In the genomic region with DNA sequence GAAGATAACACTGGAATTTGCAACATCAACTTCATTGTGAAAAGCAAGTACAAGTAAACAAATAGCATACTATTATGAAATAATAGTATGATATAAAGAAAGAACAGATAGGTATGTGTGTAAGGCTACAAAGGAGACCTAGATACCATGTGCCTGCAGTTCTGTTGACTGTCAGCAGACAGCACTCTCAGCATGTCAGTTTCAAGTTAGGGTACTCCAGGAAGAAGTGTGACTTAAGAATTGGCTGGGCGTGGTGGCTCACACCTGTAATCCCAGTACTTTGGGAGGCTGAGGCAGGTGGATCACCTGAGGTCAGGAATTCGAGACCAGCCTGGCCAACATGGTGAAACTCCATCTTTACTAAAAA, we compare ENCODE assay signal across 12 cellular contexts. TPM values are rescaled to one million over a fixed set of nuclear protein-coding genes. Genes with fewer than 3 reads are reported as not detected.
A peak's percentile ranks its signal among the peaks of the same experiment; 100 is the strongest.
DNase-seq lines count a peak whose midpoint lies in the region; ATAC-seq, FAIRE-seq and TF ChIP-seq lines count a peak whose summit lies in the region.
"Not testable (repeated sequence)": the region's sequence is repeated elsewhere in the genome, so short reads cannot be mapped to it uniquely, and the experiment has no call there.
"Had no signal": no experiment of that assay in that cellular context is flagged by ENCODE, and none has a peak within 500 bp of the region (broad histone marks: within the 10 kb centered on the region; RNA-seq: fewer than 3 reads in every experiment).

No MANE protein-coding gene starts in this region.

- POLR2A ChIA-PET in A549 (lab: Yijun Ruan, JAX): not testable (repeated sequence)

- TF ChIP-seq RAD21 in A549 (conservative IDR thresholded peaks at IDR 0.05 in 1 of 2, IDR thresholded peaks at IDR 0.05 in 1 of 2): peak in 1 of 2 experiments; percentile 31; a peak in 3 of 5 replicates

- H3K9me3 ChIP-seq in A549; mammary epithelial cell (replicated peaks; ENCODE audit: insufficient read depth, low read length); neural progenitor cell (ENCODE audit: low read depth): not testable (repeated sequence)

- DNase-seq in A549 (ENCODE audit: low read depth in 1 of 2, low spot score in 1 of 2): peak in 1 of 2 experiments; percentile 30
- DNase-seq in EL: peak; percentile 55
- DNase-seq in HFF-Myc (ENCODE audit: extremely low read depth, low read depth): not testable (repeated sequence)
- peak; percentile 53 for DNase-seq in NCI-H2171 treated with DMSO at 0.1 percent for 48 hours (lab: John Stamatoyannopoulos, UW)
- DNase-seq in SK-MEL-5 (ENCODE audit: low read depth, low spot score): peak; percentile 48
- DNase-seq in mammary epithelial cell: peak; percentile 63
- DNase-seq in glomerular visceral epithelial cell (ENCODE audit: extremely low spot score): peak; percentile 61
- DNase-seq in neural progenitor cell (ENCODE audit: low spot score): peak; percentile 23

- not testable (repeated sequence) for H4K20me1 ChIP-seq in mammary epithelial cell (ENCODE audit: insufficient read depth, low read length); neural progenitor cell (ENCODE audit: low read depth)

- not testable (repeated sequence) for H3K4me3 ChIP-seq in A549; HFF-Myc (replicated peaks; ENCODE audit: low read depth, low read length); mammary epithelial cell (replicated peaks in 1 of 3; ENCODE audit: insufficient read depth in 1 of 3, low read depth in 2 of 3, low read length in 3 of 3); neural progenitor cell

- not testable (repeated sequence) for TF ChIP-seq POLR2A in A549 (IDR thresholded peaks at IDR 0.05; ENCODE audit: low read length)

- H2AFZ ChIP-seq in mammary epithelial cell (ENCODE audit: low read depth, low read length); neural progenitor cell (replicated peaks): not testable (repeated sequence)

- H3K27me3 Mint-ChIP-seq in neural progenitor cell (ENCODE audit: insufficient read depth, low read depth): not testable (repeated sequence)

- H3K27me3 ChIP-seq in mammary epithelial cell (ENCODE audit: insufficient read depth, low read length); neural progenitor cell: not testable (repeated sequence)

- H3F3A ChIP-seq in neural progenitor cell (ENCODE audit: low read depth): not testable (repeated sequence)

- ATAC-seq in A549: peak; percentile 66 to 68; a peak in 3 of 6 replicates

- intact Hi-C loops in mammary epithelial cell (cut with micrococcal nuclease): loop anchor here (1.0 to 5.0 kb wide), 4 partner anchors 33 to 478 kb away; no protein-coding TSS in a partner anchor

- not testable (repeated sequence) for FAIRE-seq in A549 (lab: Jason Lieb, UNC)

- not testable (repeated sequence) for TF ChIP-seq CTCF in A549 (IDR thresholded peaks at IDR 0.05)
- TF ChIP-seq CTCF in HFF-Myc (IDR thresholded peaks at IDR 0.05; ENCODE audit: low read depth, low read length, missing control alignments) (peak; percentile 54), mammary epithelial cell (conservative IDR thresholded peaks at IDR 0.05 in 1 of 2, IDR thresholded peaks at IDR 0.05 in 1 of 2; ENCODE audit: extremely low read depth in 1 of 2, insufficient read depth in 1 of 2, low read depth in 1 of 2, low read length in 2 of 2) (peak; percentile 44 to 56), neural progenitor cell (IDR thresholded peaks at IDR 0.05) (peak; percentile 54)

- peak overlapping the region; percentile 49 for H3K9ac ChIP-seq in mammary epithelial cell (ENCODE audit: insufficient read depth, low read length)
- H3K9ac ChIP-seq in neural progenitor cell: not testable (repeated sequence)

- TF ChIP-seq EP300 in A549 (IDR thresholded peaks at IDR 0.05): not testable (repeated sequence)

- WGBS in A549 (ENCODE audit: missing lambda C conversion rate): 55% methylated on average over 2 of the region's 2 CpGs
- WGBS in mammary epithelial cell (ENCODE audit: low coverage, missing lambda C conversion rate): 92% methylated on average over 2 of the region's 2 CpGs

- H3K79me2 ChIP-seq in mammary epithelial cell (ENCODE audit: insufficient read depth, low read length); neural progenitor cell (ENCODE audit: low read depth): not testable (repeated sequence)

- not testable (repeated sequence) for H3K27ac Mint-ChIP-seq in neural progenitor cell

- H3K4me2 ChIP-seq in A549, neural progenitor cell: not testable (repeated sequence)
- H3K4me2 ChIP-seq in mammary epithelial cell (ENCODE audit: insufficient read depth, low read depth, low read length): peak overlapping the region; percentile 60

- in situ Hi-C loops in SK-MEL-5 (cut with HindIII; ENCODE audit: low pct_unique_long_range_greater_than_20kb, low sequenced_read_pairs): not testable (repeated sequence)
- in situ Hi-C loops in mammary epithelial cell (cut with MboI; ENCODE audit: low sequenced_read_pairs in 2 of 2): loop anchor here (5.0 to 10.0 kb wide), 3 partner anchors 236 to 378 kb away; partner anchors contain the start of gene FZD7 (in 1 of the 2)

- not testable (repeated sequence) for BruUV-seq in mammary epithelial cell (replicated peaks; lab: Mats Ljungman, UMichigan)

- dilution Hi-C loops in mammary epithelial cell (cut with HindIII; ENCODE audit: low sequenced_read_pairs): not testable (repeated sequence)

- H3K4me3 Mint-ChIP-seq in neural progenitor cell: not testable (repeated sequence)

- H3K36me3 ChIP-seq in mammary epithelial cell (ENCODE audit: insufficient read depth, low read length); neural progenitor cell: not testable (repeated sequence)

- H3K4me1 Mint-ChIP-seq in neural progenitor cell: not testable (repeated sequence)

- H3K4me1 ChIP-seq in A549 (peaks cover 14% of the 10 kb centered on the region; the same call in 2 of the 3 replicates), mammary epithelial cell (ENCODE audit: insufficient read depth, low read length) (peaks cover 29% of the 10 kb centered on the region)
- H3K4me1 ChIP-seq in neural progenitor cell: not testable (repeated sequence)

- CTCF ChIA-PET in A549 (lab: Yijun Ruan, JAX); mammary epithelial cell (lab: Charles Lee; ENCODE audit: low non-redundant PET): not testable (repeated sequence)

- not testable (repeated sequence) for H3K36me3 Mint-ChIP-seq in neural progenitor cell

- H3K9me3 Mint-ChIP-seq in neural progenitor cell: not testable (repeated sequence)

- 0 out of 6 replicates have a peak overlapping the region, but pooled peaks of 1 of the 2 experiments have one; percentile 22 for H3K27ac ChIP-seq in A549
- peak overlapping the region; percentile 97 for H3K27ac ChIP-seq in mammary epithelial cell (ENCODE audit: insufficient read depth, low read depth, low read length)
- not testable (repeated sequence) for H3K27ac ChIP-seq in neural progenitor cell

RNA-seq across cellular contexts. Expression of gene CDK15, which starts 7.4 kb away (rescaled TPM):
- polyA plus RNA-seq in A549 (2011; rRNA removed): not detected in 2 replicates
- polyA plus RNA-seq in A549 (2012; cell fraction: cytosol; rRNA removed): not detected in 2 replicates
- polyA plus RNA-seq in A549 (2012; cell fraction: nucleus; rRNA removed): not detected in 2 replicates
- not detected in 3 replicates for polyA plus RNA-seq in A549 (2017; fragmentation: RNase III; extraction: RNeasy Plus Mini Kit Qiagen cat#74134 plus additional on column Dnase treatment)
- polyA minus RNA-seq in A549 (2011; rRNA and poly(A)+ RNA removed): not detected in 2 replicates
- 0.90 and 0.95 TPM in 2 replicates for total RNA-seq in SK-MEL-5 (2014; rRNA removed; shearing (Covaris generic))
- polyA plus RNA-seq in SK-MEL-5 (2015; cell fraction: cytosol; rRNA removed): 0.14 and 0.18 TPM in 2 replicates
- polyA plus RNA-seq in SK-MEL-5 (2015; cell fraction: nucleus; rRNA removed): 0.32 TPM in 1 of 2 replicates, not detected in the other
- total RNA-seq in mammary epithelial cell: 1 to 10 TPM; 3.5 to 5.7 TPM
- 3.1 TPM for polyA plus RNA-seq in mammary epithelial cell
- polyA minus RNA-seq in mammary epithelial cell: 10.0 TPM
- 0.21 TPM in 1 of 2 replicates, not detected in the other for total RNA-seq in neural progenitor cell (ENCODE audit: low replicate concordance)
- total RNA-seq: activated CD4-positive, alpha-beta memory T cell treated with anti-CD3 and anti-CD28 coated beads, Interleukin-2, amount 10 ng/mL, durations not matched to agents 7 days and 5 days; activated naive CD8-positive, alpha-beta T cell treated with anti-CD3 and anti-CD28 coated beads, Interleukin-2, amount 10 ng/mL, durations not matched to agents 7 days and 5 days; activated T-cell treated with anti-CD3 and anti-CD28 coated beads, Interleukin-2, amount 50 U/mL, for 72 hours; endothelial cell of umbilical vein had no signal
- polyA plus RNA-seq: endothelial cell of umbilical vein had no signal

RNA-seq across cellular contexts. Expression of gene ALS2, which starts 18.2 kb away (rescaled TPM):
- polyA plus RNA-seq in A549 (2011; rRNA removed) (23.3 and 25.7 TPM in 2 replicates), A549 (2017; fragmentation: RNase III; extraction: RNeasy Plus Mini Kit Qiagen cat#74134 plus additional on column Dnase treatment) (14.3 to 18.2 TPM (median 18.1 TPM) in 3 replicates), mammary epithelial cell (15.1 TPM)
- polyA plus RNA-seq in A549 (2012; cell fraction: cytosol; rRNA removed): 5.5 and 6.6 TPM in 2 replicates
- 4.9 and 8.2 TPM in 2 replicates for polyA plus RNA-seq in A549 (2012; cell fraction: nucleus; rRNA removed)
- 33.2 and 37.1 TPM in 2 replicates for polyA minus RNA-seq in A549 (2011; rRNA and poly(A)+ RNA removed)
- 18.4 and 22.1 TPM in 2 replicates for total RNA-seq in SK-MEL-5 (2014; rRNA removed; shearing (Covaris generic))
- polyA plus RNA-seq in SK-MEL-5 (2015; cell fraction: cytosol; rRNA removed): 17.8 and 19.7 TPM in 2 replicates
- 43.9 and 55.2 TPM in 2 replicates for polyA plus RNA-seq in SK-MEL-5 (2015; cell fraction: nucleus; rRNA removed)
- total RNA-seq in mammary epithelial cell (10 to 100 TPM; 46.2 to 53.3 TPM), neural progenitor cell (ENCODE audit: low replicate concordance) (33.8 and 41.0 TPM in 2 replicates)
- 45.7 TPM for polyA minus RNA-seq in mammary epithelial cell
